In the genomic region with DNA sequence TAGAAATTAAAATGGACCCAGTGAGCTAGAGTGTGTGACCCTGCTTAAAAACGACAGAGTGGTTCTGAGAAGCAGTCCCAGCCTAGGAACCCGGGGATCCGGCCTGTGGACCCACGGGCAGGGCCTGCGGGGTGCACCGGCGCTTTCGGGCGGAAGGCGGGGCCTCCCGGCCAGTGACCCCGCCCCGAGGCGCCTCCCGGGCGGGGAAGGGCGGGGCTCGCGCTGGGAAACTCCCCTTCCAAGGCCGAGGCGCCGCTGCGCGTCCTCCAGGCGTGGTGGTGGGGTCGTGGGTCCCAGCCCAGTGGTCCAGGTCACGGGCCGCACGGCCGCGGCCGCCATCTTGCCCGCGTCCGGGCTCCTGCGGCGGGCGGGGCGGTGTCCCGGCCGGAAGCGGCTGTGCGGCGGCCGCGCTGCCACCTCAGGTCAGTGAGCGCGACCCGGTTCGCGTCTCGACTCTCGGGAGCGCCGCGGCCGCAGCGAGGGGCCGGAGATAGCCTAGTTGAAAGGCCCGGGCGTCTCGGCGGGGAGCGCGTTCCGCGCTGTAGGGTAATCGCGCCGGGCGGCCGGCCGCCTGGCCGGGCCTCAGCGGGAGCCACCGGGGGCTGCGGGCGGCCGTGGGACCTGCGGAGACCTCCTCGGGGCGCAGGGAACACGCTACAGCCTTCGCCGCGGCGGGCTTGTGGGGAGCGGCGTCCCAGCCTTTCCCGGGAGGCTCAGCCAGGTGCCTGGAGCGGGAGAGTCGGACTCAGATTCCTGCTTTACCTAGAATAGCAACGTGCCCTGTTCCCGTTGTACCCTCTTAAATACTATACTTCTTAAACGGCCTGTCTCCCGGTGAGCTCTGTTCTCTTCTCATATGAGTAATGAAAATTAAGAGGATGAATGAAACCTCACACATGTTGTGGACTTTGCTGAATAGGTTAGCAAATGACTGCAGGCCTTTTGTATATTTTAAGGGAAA, we compare ENCODE assay signal across 8 cellular contexts. TPM values are rescaled to one million over a fixed set of nuclear protein-coding genes. Genes with fewer than 3 reads are reported as not detected.
DNase-seq lines count a peak whose midpoint lies in the region; ATAC-seq and TF ChIP-seq lines count a peak whose summit lies in the region.

A gene (plus strand): TSS at position 234 of the 961 bp plus-strand sequence. CDS start 5,592 bp downstream, outside the sequence.

- H3K4me3 ChIP-seq in PC-3 (ENCODE audit: low read length) (peak within 1 kb of the TSS; percentile 86), epithelial cell of proximal tubule (ENCODE audit: low read depth, low read length) (peak within 1 kb of the TSS; percentile 60), mucosa of rectum (ENCODE audit: low read length in 2 of 2) (peak within 1 kb of the TSS; percentile 81 to 93)

- H3K9me3 ChIP-seq in PC-3 (ENCODE audit: low read length) (no peaks in the 10 kb centered on the region), mucosa of rectum (ENCODE audit: control insufficient read depth in 2 of 2, low read length in 2 of 2) (no peaks in the 10 kb centered on the region)

- no peaks in the 10 kb centered on the region for H3K27me3 ChIP-seq in PC-3 (ENCODE audit: low read length)
- no peaks in the 10 kb centered on the region for H3K27me3 ChIP-seq in mucosa of rectum (ENCODE audit: control insufficient read depth in 2 of 2, insufficient read depth in 2 of 2, low read length in 2 of 2)

- H3K36me3 ChIP-seq in PC-3 (ENCODE audit: low read depth, low read length) (no peaks in the 10 kb centered on the region), mucosa of rectum (ENCODE audit: control insufficient read depth in 2 of 2, insufficient read depth in 2 of 2, low read length in 2 of 2) (no peaks in the 10 kb centered on the region)

- H3K9me2 ChIP-seq in PC-3 (replicated peaks; ENCODE audit: low read length), result no peaks in the 10 kb centered on the region

- H3K4me1 ChIP-seq in PC-3 (ENCODE audit: insufficient read depth, low read length) (peaks cover 57% of the 10 kb centered on the region), mucosa of rectum (ENCODE audit: control insufficient read depth in 2 of 2, insufficient read depth in 2 of 2, low read length in 2 of 2) (peaks cover 11 to 13% of the 10 kb centered on the region in 2 donors)

- peaks cover 48% of the 10 kb centered on the region for H3K79me2 ChIP-seq in PC-3 (ENCODE audit: low read length)

- peak within 1 kb of the TSS; percentile 97 for H3K4me2 ChIP-seq in PC-3 (ENCODE audit: low read length)

- CTCF ChIA-PET in PC-3 (lab: Charles Lee), result no interaction called here

- intact Hi-C loops in PC-3 (cut with micrococcal nuclease), result loop anchor here (2.0 kb wide), 1 partner anchor 74 kb away; a partner anchor contains a TSS

- DNase-seq in COR-L47 (lab: John Stamatoyannopoulos, UW) (peak; percentile 32), PC-3 (peak; percentile 81), epithelial cell of proximal tubule (ENCODE audit: low read depth) (no peak)
- peak; percentile 91 for DNase-seq in activated T-cell treated with anti-CD3 and anti-CD28 coated beads, Interleukin-2, amount 50 U/mL, for 1 hour
- DNase-seq in stimulated activated CD8-positive, alpha-beta memory T cell treated with anti-CD3 and anti-CD28 coated beads, Interleukin-4, amount 100 ng/mL, for 48 hours, result peak; percentile 86

- ATAC-seq in GM19438 (IDR thresholded peaks at IDR 0.05; ENCODE audit: low read depth, unreplicated experiment) (peak; percentile 69), HG03565 (IDR thresholded peaks at IDR 0.05; ENCODE audit: unreplicated experiment) (peak; percentile 63), PC-3 (peak; percentile 74)

- POLR2A ChIA-PET in PC-3 (lab: Charles Lee; ENCODE audit: unreplicated experiment), result interaction anchor here (0.6 to 0.7 kb wide), 3 partner anchors 44 to 291 kb away, joined by 3 to 7 read pairs (median 4); no protein-coding TSS in a partner anchor

- TF ChIP-seq CTCF in PC-3 (conservative IDR thresholded peaks at IDR 0.05; ENCODE audit: low read depth, low read length) (no peak), epithelial cell of proximal tubule (conservative IDR thresholded peaks at IDR 0.05; ENCODE audit: low read depth, low read length) (no peak)

- no TSS peak for BruUV-seq in PC-3 (replicated peaks; lab: Mats Ljungman, UMichigan)

- H3K9ac ChIP-seq in PC-3 (ENCODE audit: low read length), result peak within 1 kb of the TSS; percentile 89
- H3K9ac ChIP-seq in mucosa of rectum (ENCODE audit: low read depth in 1 of 2, low read length in 2 of 2), result peak within 1 kb of the TSS; percentile 92

- H3K27ac ChIP-seq in PC-3 (ENCODE audit: low read length) (peak within 1 kb of the TSS; percentile 95), mucosa of rectum (ENCODE audit: low read depth in 2 of 2, low read length in 2 of 2) (peak within 1 kb of the TSS; percentile 89 to 92)

- H2AFZ ChIP-seq in PC-3 (ENCODE audit: low read length), result peak within 1 kb of the TSS; percentile 91

- no peaks in the 10 kb centered on the region for H4K20me1 ChIP-seq in PC-3 (ENCODE audit: low read length)

- peaks cover 6% of the 10 kb centered on the region for H3F3A ChIP-seq in PC-3 (ENCODE audit: low read length, unreplicated experiment)

RNA-seq across cellular contexts. Expression of the gene that starts here (rescaled TPM):
- total RNA-seq in PC-3 (2014; rRNA removed) (18.6 and 26.6 TPM in 2 replicates), epithelial cell of proximal tubule (55.7 and 64.9 TPM in 2 replicates)
